24 cellular contexts compared by ENCODE assay signal in genomic region chr10:13231808-13232207, GRCh38. TPM values are rescaled to one million over a fixed set of nuclear protein-coding genes. Genes with fewer than 3 reads are reported as not detected.
"Had no signal": no experiment of that assay in that cellular context is flagged by ENCODE, and none has a peak within 500 bp of the region (broad histone marks: within the 10 kb centered on the region; RNA-seq: fewer than 3 reads in every experiment).

No MANE protein-coding gene starts in this region.

- DNase-seq: activated CD4-positive, alpha-beta memory T cell treated with anti-CD3 and anti-CD28 coated beads for 36 hours; activated CD4-positive, alpha-beta T cell treated with anti-CD3 and anti-CD28 coated beads, Interleukin-2, amount 10 ng/mL, durations not matched to agents 7 days and 5 days; activated CD4-positive, CD25-positive, alpha-beta regulatory T cell; activated CD8-positive, alpha-beta memory T cell treated with anti-CD3 and anti-CD28 coated beads for 24 hours; activated gamma-delta T cell treated with Interleukin-2 at 50 U/mL for 16 hours; activated naive CD4-positive, alpha-beta T cell treated with anti-CD3 and anti-CD28 coated beads, Interleukin-2, amount 10 ng/mL, durations not matched to agents 7 days and 5 days; activated naive CD8-positive, alpha-beta T cell treated with anti-CD3 and anti-CD28 coated beads for 36 hours; activated T-cell treated with anti-CD3 and anti-CD28 coated beads, Interleukin-2, amount 50 U/mL, for 4 hours; central memory CD4-positive, alpha-beta T cell; Kasumi-1; KBM-7; NCI-H1105 treated with DMSO at 0.1 percent for 48 hours; NCI-H1436 treated with DMSO at 0.1 percent for 48 hours; NCI-H187 treated with DMSO at 0.1 percent for 48 hours; NCI-H2081 treated with DMSO at 0.1 percent for 48 hours; NCI-H510A treated with DMSO at 0.1 percent for 48 hours; PC-3; SHP77; T-helper 17 cell; T-helper 9 cell had no signal

- ATAC-seq: activated T-cell treated with anti-CD3 and anti-CD28 coated beads, Interleukin-2, amount 50 U/mL, for 4 hours; PC-3; T-helper 17 cell had no signal

- FAIRE-seq: RCC 7860, TTC549 had no signal

RNA-seq across cellular contexts. Expression of gene UCMA, which starts 2.4 kb away (rescaled TPM):
- total RNA-seq: activated CD4-positive, alpha-beta memory T cell treated with anti-CD3 and anti-CD28 coated beads for 36 hours; activated CD4-positive, alpha-beta T cell treated with anti-CD3 and anti-CD28 coated beads, Interleukin-2, amount 10 ng/mL, durations not matched to agents 7 days and 5 days; activated naive CD8-positive, alpha-beta T cell treated with anti-CD3 and anti-CD28 coated beads for 36 hours; activated T-cell treated with anti-CD3 and anti-CD28 coated beads, Interleukin-2, amount 50 U/mL, for 4 hours; chondrocyte; PC-3; SK-MEL-5; T-helper 17 cell had no signal
